In the genomic region with DNA sequence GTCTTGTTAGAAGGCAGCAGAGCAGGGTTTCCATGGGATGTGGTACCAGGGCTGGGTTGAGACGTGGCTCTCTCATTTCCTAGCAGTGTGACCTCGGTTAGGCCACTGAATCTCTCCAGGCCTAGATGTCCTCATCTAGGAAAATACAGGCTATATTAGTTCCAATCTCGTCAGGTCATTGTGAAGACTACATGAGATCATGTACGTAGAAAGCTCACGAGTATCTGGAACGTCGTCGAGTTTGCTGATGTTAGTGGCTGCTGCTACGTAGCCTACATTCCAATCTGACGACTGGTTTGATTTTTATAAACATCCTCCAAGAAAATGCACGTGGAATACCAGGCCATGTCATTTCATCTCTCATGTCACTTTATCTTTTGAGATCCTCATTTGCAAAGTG, we compare ENCODE assay signal across 17 cellular contexts.
DNase-seq lines count a peak whose midpoint lies in the region; ATAC-seq and TF ChIP-seq lines count a peak whose summit lies in the region.
"Had no signal": no experiment of that assay in that cellular context is flagged by ENCODE, and none has a peak within 500 bp of the region (broad histone marks: within the 10 kb centered on the region; RNA-seq: fewer than 3 reads in every experiment).

No MANE protein-coding gene starts in this region.

- ATAC-seq in Right ventricle myocardium inferior (peak; percentile 35), right cardiac atrium (peak; percentile 25 to 85), HG03095 (IDR thresholded peaks at IDR 0.05; ENCODE audit: unreplicated experiment) (no peak)
- ATAC-seq: Panc1, WTC11 had no signal

- no peak for DNase-seq in Right ventricle myocardium inferior (ENCODE audit: missing footprints)
- DNase-seq in cardiac septum (ENCODE audit: low spot score): no peak
- peak; percentile 74 for DNase-seq in brain microvascular endothelial cell
- DNase-seq in right cardiac atrium: no peak
- no peak for DNase-seq in tibial artery
- no peak for DNase-seq in SK-N-DZ (ENCODE audit: low spot score)
- no peak for DNase-seq in NCI-H2196 treated with DMSO at 0.1 percent for 48 hours (lab: John Stamatoyannopoulos, UW; ENCODE audit: unreplicated experiment)
- DNase-seq: 8988T; activated effector memory CD4-positive, alpha-beta T cell treated with anti-CD3 and anti-CD28 coated beads, Interleukin-2, amount 50 U/mL, for 16 hours; CD4-positive, alpha-beta memory T cell; endodermal cell; naive B cell; NCI-H1694 treated with DMSO at 0.1 percent for 48 hours; NCI-H526 had no signal

- peaks cover 4% of the 10 kb centered on the region for H3K4me1 ChIP-seq in right cardiac atrium (ENCODE audit: control insufficient read depth, insufficient read depth, low read length)
- H3K4me1 ChIP-seq in tibial artery: peaks cover 0 to 32% (median 0%) of the 10 kb centered on the region in 4 donors

- no peak for TF ChIP-seq CTCF in brain microvascular endothelial cell (IDR thresholded peaks at IDR 0.05; ENCODE audit: low read depth, low read length, missing control alignments)
- no peak for TF ChIP-seq CTCF in tibial artery (IDR thresholded peaks at IDR 0.05)

- H3K9me3 ChIP-seq in right cardiac atrium (ENCODE audit: control insufficient read depth, low read length) (no peaks in the 10 kb centered on the region), tibial artery (no peaks in the 10 kb centered on the region)

- in situ Hi-C loops in brain microvascular endothelial cell (cut with HindIII; ENCODE audit: low pct_ligation_motif_present, low sequenced_read_pairs): no loop called here

- H3K27me3 ChIP-seq in brain microvascular endothelial cell (replicated peaks): no peaks in the 10 kb centered on the region
- H3K27me3 ChIP-seq in right cardiac atrium (ENCODE audit: control insufficient read depth, insufficient read depth): no peaks in the 10 kb centered on the region
- H3K27me3 ChIP-seq in tibial artery: no peaks in the 10 kb centered on the region

- WGBS in right cardiac atrium: 53% methylated on average over 11 of the region's 11 CpGs

- H3K36me3 ChIP-seq in brain microvascular endothelial cell (replicated peaks): no peaks in the 10 kb centered on the region
- no peaks in the 10 kb centered on the region for H3K36me3 ChIP-seq in tibial artery

- H3K27ac ChIP-seq in brain microvascular endothelial cell: peak overlapping the region; percentile 11
- peak overlapping the region; percentile 64 for H3K27ac ChIP-seq in right cardiac atrium (ENCODE audit: low read length)
- peak overlapping the region; percentile 37 to 58 for H3K27ac ChIP-seq in tibial artery

- H3K4me3 ChIP-seq in brain microvascular endothelial cell (ENCODE audit: low read depth, low read length) (no peak overlapping the region), right cardiac atrium (ENCODE audit: low read length) (no peak overlapping the region), tibial artery (no peak overlapping the region)

- intact Hi-C loops in Right ventricle myocardium inferior (cut with DNase I) (loop anchor here (2.0 to 10.0 kb wide), 5 partner anchors 50 to 354 kb away; no protein-coding TSS in a partner anchor), cardiac septum (cut with DNase I) (loop anchor here (5.0 kb wide), 3 partner anchors 338 to 372 kb away; no protein-coding TSS in a partner anchor), right cardiac atrium (cut with DNase I) (no loop called here), tibial artery (cut with DNase I; ENCODE audit: low total_unique reads) (no loop called here)

Comparison
In these comparisons a context has a peak if more than half of its experiments do, and no peak if none do; other contexts are left out.
1. intact Hi-C loops: an anchor here in Right ventricle myocardium inferior (2.0 to 10.0 kb wide) and cardiac septum (5.0 kb wide); none called in right cardiac atrium and tibial artery.
2. H3K27ac ChIP-seq: peak in every context shown above with its lines; median percentile 64 in right cardiac atrium; 48 in tibial artery; 11 in brain microvascular endothelial cell.